Comparison of ENCODE assay signal across 8 cellular contexts in the genomic region with DNA sequence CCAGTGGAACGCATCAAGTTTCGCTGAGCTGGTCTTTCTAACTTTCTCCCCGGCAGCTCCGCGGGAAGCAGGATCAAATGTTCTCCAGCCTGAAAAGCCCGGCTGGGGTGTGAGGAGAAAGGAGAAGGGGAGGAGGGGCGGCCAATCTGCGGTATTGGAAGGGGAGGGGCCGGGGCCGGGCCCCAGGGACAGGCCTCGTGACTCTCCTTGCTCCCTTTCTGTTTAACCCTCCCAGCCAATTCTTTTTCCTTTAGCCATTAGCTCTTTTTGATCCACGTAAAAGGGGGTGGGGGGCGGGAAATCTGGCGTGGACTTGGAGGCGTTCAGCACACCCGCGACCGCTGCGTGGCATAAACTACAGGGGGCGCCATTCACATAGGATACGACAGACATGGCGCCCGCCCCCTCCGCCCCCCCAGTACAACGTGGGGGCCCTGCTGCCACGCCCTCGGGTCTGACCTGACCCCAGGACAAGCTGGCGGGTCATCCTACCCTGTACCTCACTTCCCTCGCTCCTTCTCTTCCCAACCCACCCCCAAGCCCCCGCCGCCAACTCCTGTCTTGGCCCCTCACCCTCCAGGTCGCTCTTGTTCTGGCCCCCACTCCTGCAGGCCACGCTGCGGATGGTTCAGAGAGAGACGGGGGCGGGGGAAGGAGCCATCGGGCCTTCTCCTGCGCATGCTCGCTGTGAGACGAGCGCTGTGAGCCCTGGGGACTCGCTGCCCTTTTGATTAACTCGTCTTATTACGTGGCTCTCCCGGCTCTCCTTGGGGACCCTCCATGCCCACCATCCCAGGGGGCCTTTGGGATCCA. TPM values are rescaled to one million over a fixed set of nuclear protein-coding genes. Genes with fewer than 3 reads are reported as not detected.
DNase-seq lines count a peak whose midpoint lies in the region; ATAC-seq and TF ChIP-seq lines count a peak whose summit lies in the region.

No MANE protein-coding gene starts in this region.

- DNase-seq in NCI-H2227 treated with DMSO at 0.1 percent for 48 hours (lab: John Stamatoyannopoulos, UW) (peak; percentile 92), epithelial cell of esophagus (ENCODE audit: low read depth) (peak; percentile 47), mucosa of descending colon (peak; percentile 74 to 78 (median 75))
- DNase-seq in activated CD8-positive, alpha-beta memory T cell treated with anti-CD3 and anti-CD28 coated beads, Interleukin-2, amount 50 U/mL, for 48 hours, result peak; percentile 84
- DNase-seq in stimulated activated CD8-positive, alpha-beta memory T cell treated with anti-CD3 and anti-CD28 coated beads, Interleukin-15, amount 100 ng/mL, for 48 hours (ENCODE audit: low read depth in 2 of 2), result peak; percentile 62 to 66

- intact Hi-C loops in mucosa of descending colon (cut with DNase I, micrococcal nuclease), result loop anchor here in 1 of 2 donors (10.0 kb wide), 1 partner anchor 789 kb away; no protein-coding TSS in a partner anchor

- H3K9ac ChIP-seq in BLaER1 treated with 17β-estradiol and CSF1 and Interleukin-3, amounts not matched to agents 10 nM and 100 nM, result peak overlapping the region; percentile 69 to 80 (median 77)

- H3K27me3 ChIP-seq in BLaER1 treated with 17β-estradiol and CSF1 and Interleukin-3, amounts not matched to agents 10 nM and 100 nM, result no peaks in the 10 kb centered on the region; a peak in 1 of 22 replicates

- peak overlapping the region; percentile 45 to 85 (median 75); a peak in 19 of 22 replicates for H3K27ac ChIP-seq in BLaER1 treated with 17β-estradiol and CSF1 and Interleukin-3, amounts not matched to agents 10 nM and 100 nM

- H3K4me3 ChIP-seq in BLaER1 treated with 17β-estradiol and CSF1 and Interleukin-3, amounts not matched to agents 10 nM and 100 nM, result peak overlapping the region; percentile 47 to 71 (median 60)
- H3K4me3 ChIP-seq in epithelial cell of esophagus (ENCODE audit: low read length) (peak overlapping the region; percentile 37), mucosa of descending colon (no peak overlapping the region)

- no peaks in the 10 kb centered on the region for H3K9me3 ChIP-seq in BLaER1 treated with 17β-estradiol and CSF1 and Interleukin-3, amounts not matched to agents 10 nM and 100 nM (replicated peaks in 1 of 11)
- H3K9me3 ChIP-seq in mucosa of descending colon, result no peaks in the 10 kb centered on the region

- H3K36me3 ChIP-seq in BLaER1 treated with 17β-estradiol and CSF1 and Interleukin-3, amounts not matched to agents 10 nM and 100 nM, result no peaks in the 10 kb centered on the region
- no peaks in the 10 kb centered on the region for H3K36me3 ChIP-seq in mucosa of descending colon (ENCODE audit: low read depth)

- peaks cover 0 to 23% (median 0%) of the 10 kb centered on the region in 11 experiments; a peak in 3 of 22 replicates for H4K20me1 ChIP-seq in BLaER1 treated with 17β-estradiol and CSF1 and Interleukin-3, amounts not matched to agents 10 nM and 100 nM

- peak; percentile 48 for ATAC-seq in GM21447 (IDR thresholded peaks at IDR 0.05; ENCODE audit: unreplicated experiment)
- ATAC-seq in mucosa of descending colon, result peak; percentile 78
- ATAC-seq in GM19351 (IDR thresholded peaks at IDR 0.05; ENCODE audit: unreplicated experiment), result no peak

- H3K4me1 ChIP-seq in BLaER1 treated with 17β-estradiol and CSF1 and Interleukin-3, amounts not matched to agents 10 nM and 100 nM, result peaks cover 42 to 68% (median 54%) of the 10 kb centered on the region in 10 experiments
- H3K4me1 ChIP-seq in mucosa of descending colon (ENCODE audit: low read depth), result peaks cover 6% of the 10 kb centered on the region

- peak; percentile 39 for TF ChIP-seq CTCF in epithelial cell of esophagus (IDR thresholded peaks at IDR 0.05; ENCODE audit: insufficient read depth, low read depth, low read length, missing control alignments)
- no peak for TF ChIP-seq CTCF in mucosa of descending colon (IDR thresholded peaks at IDR 0.05)

- peak overlapping the region; percentile 78 to 100 (median 93) for H3K4me2 ChIP-seq in BLaER1 treated with 17β-estradiol and CSF1 and Interleukin-3, amounts not matched to agents 10 nM and 100 nM

RNA-seq across cellular contexts. Expression of a gene that starts 7.8 kb away (rescaled TPM):
- total RNA-seq in mucosa of descending colon, result 1 to 10 TPM in 1 of 3 donors, under 1 TPM in 2; 0.67 to 4.3 (median 0.69) TPM
